In the genomic region with DNA sequence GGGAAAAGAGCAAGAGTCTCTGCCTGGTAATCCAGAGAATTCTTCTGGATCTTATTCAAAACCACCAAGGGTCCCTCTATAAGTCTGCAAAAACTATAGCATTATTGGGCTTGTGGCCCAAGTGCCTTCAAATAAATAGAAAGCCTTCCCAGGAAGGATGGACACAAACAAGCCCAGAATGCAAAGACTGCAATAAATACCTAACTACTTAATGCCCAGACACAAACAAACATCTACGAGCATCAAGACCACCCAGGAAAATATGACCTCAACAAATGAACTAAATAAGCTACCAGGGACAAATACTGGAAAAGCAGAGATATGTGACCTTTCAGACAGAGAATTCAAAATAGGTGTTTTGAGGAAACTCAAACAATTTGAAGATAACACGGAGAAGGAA, we compare ENCODE assay signal across 25 cellular contexts.
"Had no signal": no experiment of that assay in that cellular context is flagged by ENCODE, and none has a peak within 500 bp of the region (broad histone marks: within the 10 kb centered on the region; RNA-seq: fewer than 3 reads in every experiment).

No MANE protein-coding gene starts in this region.

- H3K36me3 ChIP-seq: MG63, Peyer's patch, SJCRH30 had no signal

- H3K27me3 ChIP-seq: Peyer's patch, SJCRH30 had no signal

- H3K4me1 ChIP-seq: Peyer's patch, SJCRH30 had no signal

- H3K27ac ChIP-seq: Peyer's patch, SJCRH30 had no signal

- H3K9me3 ChIP-seq: Peyer's patch, SJCRH30, SK-N-SH had no signal

- DNase-seq: MG63, NCI-H1092, NCI-H1105, NCI-H1417 treated with DMSO at 0.1 percent for 48 hours, NCI-H1436 treated with DMSO at 0.1 percent for 48 hours, NCI-H1694 treated with DMSO at 0.1 percent for 48 hours, NCI-H187 treated with DMSO at 0.1 percent for 48 hours, NCI-H2029, NCI-H2081, NCI-H2171 treated with DMSO at 0.1 percent for 48 hours, NCI-H226, NCI-H446 treated with DMSO at 0.1 percent for 48 hours, NCI-H510A, NCI-H524, NCI-H526, NCI-H748 treated with DMSO at 0.1 percent for 48 hours, NCI-H82, PC-3, Peyer's patch, Right ventricle myocardium superior, SHP77 treated with DMSO at 0.1 percent for 48 hours, SK-N-SH, SW 1271, T-helper 1 cell had no signal

- H3K4me3 ChIP-seq: MG63, Peyer's patch, SJCRH30 had no signal

- H3K4me2 ChIP-seq: SK-N-SH had no signal

- H3K9ac ChIP-seq: SK-N-SH had no signal
